ENCODE assay signal across 36 cellular contexts in genomic region chr16:70544548-70544947, GRCh38.
"Had no signal": no experiment of that assay in that cellular context is flagged by ENCODE, and none has a peak within 500 bp of the region (broad histone marks: within the 10 kb centered on the region; RNA-seq: fewer than 3 reads in every experiment).

No MANE protein-coding gene starts in this region.

- H3K27ac ChIP-seq: VCaP had no signal

- H3K4me3 Mint-ChIP-seq: activated CD4-positive, alpha-beta memory T cell treated with anti-CD3 and anti-CD28 coated beads, Interleukin-2, amount 10 ng/mL, durations not matched to agents 7 days and 5 days; activated CD8-positive, alpha-beta memory T cell treated with anti-CD3 and anti-CD28 coated beads, Interleukin-2, amount 10 ng/mL, durations not matched to agents 7 days and 5 days; activated naive CD4-positive, alpha-beta T cell treated with anti-CD3 and anti-CD28 coated beads, Interleukin-2, amount 10 ng/mL, durations not matched to agents 7 days and 5 days; activated naive CD8-positive, alpha-beta T cell; activated naive CD8-positive, alpha-beta T cell treated with anti-CD3 and anti-CD28 coated beads, Interleukin-2, amount 50 U/mL, for 24 hours; brain had no signal

- ATAC-seq: activated CD8-positive, alpha-beta memory T cell treated with anti-CD3 and anti-CD28 coated beads, Interleukin-2, amount 10 ng/mL, durations not matched to agents 7 days and 5 days; activated naive CD8-positive, alpha-beta T cell treated with anti-CD3 and anti-CD28 coated beads, Interleukin-2, amount 50 U/mL, for 24 hours had no signal

- H3K4me1 Mint-ChIP-seq: activated naive CD4-positive, alpha-beta T cell treated with anti-CD3 and anti-CD28 coated beads, Interleukin-2, amount 10 ng/mL, durations not matched to agents 7 days and 5 days; brain had no signal

- DNase-seq: activated CD4-positive, alpha-beta memory T cell treated with anti-CD3 and anti-CD28 coated beads, Interleukin-2, amount 10 ng/mL, durations not matched to agents 7 days and 5 days; activated CD4-positive, alpha-beta T cell treated with anti-CD3 and anti-CD28 coated beads for 1 hour; activated CD4-positive, alpha-beta T cell treated with anti-CD3 and anti-CD28 coated beads for 48 hours; activated CD4-positive, CD25-positive, alpha-beta regulatory T cell; activated CD8-positive, alpha-beta memory T cell treated with anti-CD3 and anti-CD28 coated beads for 24 hours; activated CD8-positive, alpha-beta memory T cell treated with anti-CD3 and anti-CD28 coated beads, Interleukin-2, amount 10 ng/mL, durations not matched to agents 7 days and 5 days; activated CD8-positive, alpha-beta memory T cell treated with anti-CD3 and anti-CD28 coated beads, Interleukin-2, amount 50 U/mL, for 48 hours; activated effector memory CD4-positive, alpha-beta T cell treated with Interleukin-2 at 50 U/mL for 16 hours; activated naive CD4-positive, alpha-beta T cell treated with anti-CD3 and anti-CD28 coated beads, Interleukin-2, amount 10 ng/mL, durations not matched to agents 7 days and 5 days; activated naive CD8-positive, alpha-beta T cell treated with anti-CD3 and anti-CD28 coated beads, Interleukin-2, amount 50 U/mL, for 24 hours; anterior cingulate cortex; caudate nucleus; cerebellar nuclear complex; Kasumi-1; KG1; MM.1S; MV-4-11; NCI-H1092; NCI-H1436 treated with DMSO at 0.1 percent for 48 hours; NCI-H1694 treated with DMSO at 0.1 percent for 48 hours; NCI-H2029; NCI-H2107; NCI-H2171; NCI-H510A; NCI-H526; NCI-H748 treated with DMSO at 0.1 percent for 48 hours; NK-92 treated with Interleukin-12 subunit alpha and Interleukin-12 subunit beta, amount 100 ng/mL, for 24 hours; Right ventricle myocardium superior; SW 1271; T-helper 1 cell; T-helper 2 cell; T-helper 9 cell had no signal

- H3K9me3 Mint-ChIP-seq: activated CD4-positive, alpha-beta memory T cell treated with anti-CD3 and anti-CD28 coated beads, Interleukin-2, amount 10 ng/mL, durations not matched to agents 7 days and 5 days; activated naive CD4-positive, alpha-beta T cell treated with anti-CD3 and anti-CD28 coated beads, Interleukin-2, amount 10 ng/mL, durations not matched to agents 7 days and 5 days; activated naive CD8-positive, alpha-beta T cell treated with anti-CD3 and anti-CD28 coated beads, Interleukin-2, amount 50 U/mL, for 24 hours; brain had no signal

- H3K27me3 Mint-ChIP-seq: activated CD4-positive, alpha-beta memory T cell treated with anti-CD3 and anti-CD28 coated beads, Interleukin-2, amount 10 ng/mL, durations not matched to agents 7 days and 5 days; activated CD8-positive, alpha-beta memory T cell treated with anti-CD3 and anti-CD28 coated beads, Interleukin-2, amount 10 ng/mL, durations not matched to agents 7 days and 5 days; activated naive CD4-positive, alpha-beta T cell treated with anti-CD3 and anti-CD28 coated beads, Interleukin-2, amount 10 ng/mL, durations not matched to agents 7 days and 5 days; activated naive CD8-positive, alpha-beta T cell; activated naive CD8-positive, alpha-beta T cell treated with anti-CD3 and anti-CD28 coated beads, Interleukin-2, amount 50 U/mL, for 24 hours; brain had no signal

- FAIRE-seq: bronchial epithelial cell had no signal

- H3K27ac Mint-ChIP-seq: activated CD4-positive, alpha-beta memory T cell treated with anti-CD3 and anti-CD28 coated beads, Interleukin-2, amount 10 ng/mL, durations not matched to agents 7 days and 5 days; activated CD8-positive, alpha-beta memory T cell treated with anti-CD3 and anti-CD28 coated beads, Interleukin-2, amount 10 ng/mL, durations not matched to agents 7 days and 5 days; activated naive CD4-positive, alpha-beta T cell treated with anti-CD3 and anti-CD28 coated beads, Interleukin-2, amount 10 ng/mL, durations not matched to agents 7 days and 5 days; activated naive CD8-positive, alpha-beta T cell; activated naive CD8-positive, alpha-beta T cell treated with anti-CD3 and anti-CD28 coated beads, Interleukin-2, amount 50 U/mL, for 24 hours; brain had no signal
